ENCODE assay signal across 22 cellular contexts in genomic region chr9:93658184-93658925, GRCh38.
DNase-seq lines count a peak whose midpoint lies in the region; ATAC-seq and TF ChIP-seq lines count a peak whose summit lies in the region.
"Had no signal": no experiment of that assay in that cellular context is flagged by ENCODE, and none has a peak within 500 bp of the region (broad histone marks: within the 10 kb centered on the region; RNA-seq: fewer than 3 reads in every experiment).

No MANE protein-coding gene starts in this region.

- H3K4me1 ChIP-seq in BE2C (no peaks in the 10 kb centered on the region), HEK293 (ENCODE audit: control insufficient read depth, insufficient read depth, low read length) (no peaks in the 10 kb centered on the region), psoas muscle (no peaks in the 10 kb centered on the region)
- H3K4me1 ChIP-seq: esophagus muscularis mucosa, suprapubic skin, vagina had no signal

- POLR2A ChIA-PET in HEK293 (lab: Yijun Ruan, JAX) = no interaction called here

- H3K4me3 ChIP-seq in BE2C (ENCODE audit: low read depth, low read length) (no peak overlapping the region), HEK293 (ENCODE audit: low read depth, low read length) (no peak overlapping the region), psoas muscle (no peak overlapping the region)
- H3K4me3 ChIP-seq: esophagus muscularis mucosa, hepatocyte, K562, MG63, suprapubic skin, vagina had no signal

- intact Hi-C loops in left cardiac atrium (cut with DNase I) (no loop called here), psoas muscle (cut with DNase I) (no loop called here)

- H3K36me3 ChIP-seq in BE2C (no peaks in the 10 kb centered on the region; the same call in 1 of the 2 replicates), HEK293 (ENCODE audit: control insufficient read depth in 2 of 2, insufficient read depth in 1 of 2, low read length in 2 of 2) (peaks cover 0 to 69% of the 10 kb centered on the region in 2 experiments; a peak in 2 of 3 replicates), psoas muscle (ENCODE audit: insufficient read depth in 1 of 2, low read depth in 1 of 2) (peaks cover 0 to 91% of the 10 kb centered on the region in 2 donors)
- H3K36me3 ChIP-seq: MG63 had no signal

- no peak for TF ChIP-seq CTCF in BE2C (IDR thresholded peaks at IDR 0.05; ENCODE audit: low read depth, low read length)
- TF ChIP-seq CTCF in HEK293 (tag by site-specific recombination; IDR thresholded peaks at IDR 0.05) = no peak
- no peak for TF ChIP-seq CTCF in psoas muscle (IDR thresholded peaks at IDR 0.05)

- DNase-seq in BE2C (peak; percentile 6), left cardiac atrium (peak; percentile 14), psoas muscle (peak; percentile 10 to 32), NCI-H524 (lab: John Stamatoyannopoulos, UW) (no peak), NK-92 (lab: John Stamatoyannopoulos, UW; ENCODE audit: unreplicated experiment) (no peak), AG08396 (ENCODE audit: low spot score) (no peak)
- DNase-seq: activated CD4-positive, alpha-beta T cell treated with anti-CD3 and anti-CD28 coated beads, Interleukin-2, amount 10 ng/mL, durations not matched to agents 7 days and 5 days; endodermal cell; foreskin melanocyte; MG63; NCI-H1417 treated with DMSO at 0.1 percent for 48 hours; NCI-H2081 treated with DMSO at 0.1 percent for 48 hours; NCI-H345; NCI-H82; small intestine; stimulated activated CD4-positive, alpha-beta T cell treated with anti-CD3 and anti-CD28 coated beads, Interleukin-2, amount 100 ng/mL, for 24 hours had no signal

- ATAC-seq in left cardiac atrium = no peak
- no peak for ATAC-seq in psoas muscle
- ATAC-seq: K562 had no signal

- H3K9me3 ChIP-seq in BE2C = no peaks in the 10 kb centered on the region
- H3K9me3 ChIP-seq in HEK293 (ENCODE audit: control insufficient read depth, insufficient read depth, low read depth, low read length) = no peaks in the 10 kb centered on the region
- no peaks in the 10 kb centered on the region for H3K9me3 ChIP-seq in psoas muscle
- H3K9me3 ChIP-seq: esophagus muscularis mucosa, MG63, suprapubic skin, vagina had no signal

- H3K27ac ChIP-seq in HEK293 (ENCODE audit: extremely low read depth, low read depth, low read length) (no peak overlapping the region), psoas muscle (no peak overlapping the region)
- H3K27ac ChIP-seq: esophagus muscularis mucosa, hepatocyte, suprapubic skin, vagina had no signal

- WGBS in psoas muscle, 3 donors = 95 to 98% (median 95%) methylated on average over 12 of the region's 12 CpGs

- CTCF ChIA-PET in HEK293 (lab: Yijun Ruan, JAX) = interaction anchor here (0.7 kb wide), 1 partner anchor 20 kb away, joined by 4 read pairs; no protein-coding TSS in a partner anchor

- H3K27me3 ChIP-seq in BE2C (no peaks in the 10 kb centered on the region), psoas muscle (ENCODE audit: insufficient read depth in 3 of 3, low read length in 2 of 3) (no peaks in the 10 kb centered on the region)
- H3K27me3 ChIP-seq: esophagus muscularis mucosa, hepatocyte, MG63, suprapubic skin, vagina had no signal

TF ChIP-seq in HEK293, 187 proteins besides CTCF, POLR2A, EP300 and RAD21:
- no peak for TF ChIP-seq ZNF174 (tag by site-specific recombination; IDR thresholded peaks at IDR 0.05)
- no peak for TF ChIP-seq ZNF426 (tag by site-specific recombination; IDR thresholded peaks at IDR 0.05)
- no peak for TF ChIP-seq KLF17 (tag by site-specific recombination; IDR thresholded peaks at IDR 0.05)
- no peak for TF ChIP-seq ZNF488 (tag by site-specific recombination; IDR thresholded peaks at IDR 0.05)
- no peak for TF ChIP-seq ZNF510 (tag by site-specific recombination; IDR thresholded peaks at IDR 0.05; ENCODE audit: insufficient replicate concordance)
- no peak for TF ChIP-seq ZSCAN16 (tag by site-specific recombination; IDR thresholded peaks at IDR 0.05)
- peak; percentile 18; the same call in 1 of the 2 replicates for TF ChIP-seq GLIS1 (tag by site-specific recombination; IDR thresholded peaks at IDR 0.05)
- TF ChIP-seq ZNF416 (tag by site-specific recombination; IDR thresholded peaks at IDR 0.05) = no peak

Comparison
In these comparisons a context has a peak if more than half of its experiments do, and no peak if none do; other contexts are left out.
1. DNase-seq: peak in BE2C (single experiment), left cardiac atrium (single experiment) and psoas muscle (2 of 2); none in NCI-H524 (0 of 2), NK-92 (single experiment) and AG08396 (single experiment).